ENCODE assay signal across 1 cellular context in the genomic region with DNA sequence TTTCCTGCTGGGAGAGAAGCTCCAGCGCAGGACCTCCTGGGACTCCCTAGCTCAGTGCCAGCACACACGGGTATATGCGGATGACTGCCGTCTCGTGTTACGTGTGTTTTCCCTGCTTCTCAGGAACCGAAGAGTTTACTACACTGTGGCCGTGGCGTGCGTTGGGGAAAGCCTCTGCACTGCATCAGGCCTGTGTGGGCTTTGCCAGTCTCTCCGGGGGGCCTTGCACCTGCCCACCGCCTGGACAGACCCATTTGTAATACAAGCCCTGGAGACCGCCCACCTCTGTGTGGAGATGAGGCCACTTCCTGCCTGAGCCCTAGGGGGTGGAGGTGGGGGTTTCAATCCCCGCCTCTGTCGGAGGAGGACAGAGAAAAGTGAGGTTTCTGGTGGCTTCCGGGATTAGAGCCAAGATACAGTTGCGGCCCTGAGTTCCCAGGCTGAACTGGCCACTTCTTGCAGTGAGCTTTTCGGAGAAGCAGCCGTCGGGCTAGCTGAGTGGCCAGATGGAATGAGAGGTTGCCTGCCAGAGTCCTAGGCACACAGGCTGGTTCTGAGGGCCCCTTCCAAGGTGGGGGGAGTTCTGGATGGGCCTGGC.
TF ChIP-seq lines count a peak whose summit lies in the region.

No MANE protein-coding gene starts in this region.

TF ChIP-seq in HEK293, 187 proteins besides CTCF, POLR2A, EP300 and RAD21 (continued from another document and continues in another):
- TF ChIP-seq, protein P1, sequence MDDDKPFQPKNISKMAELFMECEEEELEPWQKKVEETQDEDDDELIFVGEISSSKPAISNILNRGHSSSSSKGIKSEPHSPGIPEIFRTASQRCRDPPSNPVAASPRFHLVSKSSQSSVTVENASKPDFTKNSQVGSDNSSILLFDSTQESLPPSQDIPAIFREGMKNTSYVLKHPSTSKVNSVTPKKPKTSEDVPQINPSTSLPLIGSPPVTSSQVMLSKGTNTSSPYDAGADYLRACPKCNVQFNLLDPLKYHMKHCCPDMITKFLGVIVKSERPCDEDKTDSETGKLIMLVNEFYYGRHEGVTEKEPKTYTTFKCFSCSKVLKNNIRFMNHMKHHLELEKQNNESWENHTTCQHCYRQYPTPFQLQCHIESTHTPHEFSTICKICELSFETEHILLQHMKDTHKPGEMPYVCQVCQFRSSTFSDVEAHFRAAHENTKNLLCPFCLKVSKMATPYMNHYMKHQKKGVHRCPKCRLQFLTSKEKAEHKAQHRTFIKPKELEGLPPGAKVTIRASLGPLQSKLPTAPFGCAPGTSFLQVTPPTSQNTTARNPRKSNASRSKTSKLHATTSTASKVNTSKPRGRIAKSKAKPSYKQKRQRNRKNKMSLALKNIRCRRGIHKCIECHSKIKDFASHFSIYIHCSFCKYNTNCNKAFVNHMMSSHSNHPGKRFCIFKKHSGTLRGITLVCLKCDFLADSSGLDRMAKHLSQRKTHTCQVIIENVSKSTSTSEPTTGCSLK (tag by site-specific recombination; IDR thresholded peaks at IDR 0.05), result no peak
- TF ChIP-seq ZNF114 (tag by site-specific recombination; IDR thresholded peaks at IDR 0.05) (no peak), ZFHX2 (tag by site-specific recombination; conservative IDR thresholded peaks at IDR 0.05) (peak; percentile 97), ZNF274 (IDR thresholded peaks at IDR 0.05; ENCODE audit: low read length) (no peak), ZNF274 (tag by site-specific recombination; IDR thresholded peaks at IDR 0.05; ENCODE audit: borderline replicate concordance) (no peak), HOXA7 (CRISPR knock-in tag; IDR thresholded peaks at IDR 0.05; ENCODE audit: borderline replicate concordance) (no peak), ZNF23 (tag by site-specific recombination; IDR thresholded peaks at IDR 0.05; ENCODE audit: borderline replicate concordance) (no peak), ZNF132 (tag by site-specific recombination; IDR thresholded peaks at IDR 0.05; ENCODE audit: borderline replicate concordance) (no peak), ZXDB (tag by site-specific recombination; IDR thresholded peaks at IDR 0.05) (peak; percentile 78), ZNF629 (tag by site-specific recombination; IDR thresholded peaks at IDR 0.05) (peak; percentile 80), ZEB2 (tag by site-specific recombination; IDR thresholded peaks at IDR 0.05) (peak; percentile 91), ZNF121 (tag by site-specific recombination; IDR thresholded peaks at IDR 0.05) (no peak), ZNF600 (tag by site-specific recombination; IDR thresholded peaks at IDR 0.05) (peak; percentile 97), ZNF529 (tag by site-specific recombination; IDR thresholded peaks at IDR 0.05; ENCODE audit: insufficient replicate concordance) (no peak), ZNF239 (tag by site-specific recombination; IDR thresholded peaks at IDR 0.05) (no peak), ZNF37A (tag by site-specific recombination; IDR thresholded peaks at IDR 0.05) (no peak), ZNF501 (tag by site-specific recombination; IDR thresholded peaks at IDR 0.05) (no peak), ZNF768 (tag by site-specific recombination; IDR thresholded peaks at IDR 0.05) (no peak), ZBTB17 (tag by site-specific recombination; IDR thresholded peaks at IDR 0.05) (no peak), ZNF324 (tag by site-specific recombination; IDR thresholded peaks at IDR 0.05) (no peak), ZNF223 (tag by site-specific recombination; IDR thresholded peaks at IDR 0.05) (no peak), ZNF2 (tag by site-specific recombination; IDR thresholded peaks at IDR 0.05) (peak; percentile 35; the same call in 1 of the 2 replicates), ZBTB21 (tag by site-specific recombination; IDR thresholded peaks at IDR 0.05) (peak; percentile 61; the same call in 1 of the 2 replicates), MZF1 (tag by site-specific recombination; IDR thresholded peaks at IDR 0.05; ENCODE audit: borderline replicate concordance) (no peak), ZNF266 (tag by site-specific recombination; IDR thresholded peaks at IDR 0.05; ENCODE audit: low read depth) (no peak), ZNF514 (tag by site-specific recombination; IDR thresholded peaks at IDR 0.05) (no peak), ZNF366 (tag by site-specific recombination; conservative IDR thresholded peaks at IDR 0.05) (peak; percentile 43; the same call in 1 of the 2 replicates), OVOL3 (tag by site-specific recombination; IDR thresholded peaks at IDR 0.05) (no peak), ZBTB1 (tag by site-specific recombination; IDR thresholded peaks at IDR 0.05) (no peak), KLF9 (tag by site-specific recombination; IDR thresholded peaks at IDR 0.05; ENCODE audit: low read depth) (peak; percentile 51; the same call in 1 of the 2 replicates), TRIM28 (IDR thresholded peaks at IDR 0.05; ENCODE audit: borderline replicate concordance, low read length) (peak; percentile 93), ZNF146 (tag by site-specific recombination; IDR thresholded peaks at IDR 0.05) (no peak), ZNF174 (tag by site-specific recombination; IDR thresholded peaks at IDR 0.05) (no peak), ZNF302 (tag by site-specific recombination; IDR thresholded peaks at IDR 0.05; ENCODE audit: low read depth) (no peak), ZNF155 (tag by site-specific recombination; IDR thresholded peaks at IDR 0.05) (no peak), ZNF548 (tag by site-specific recombination; IDR thresholded peaks at IDR 0.05) (no peak), ZNF133 (tag by site-specific recombination; IDR thresholded peaks at IDR 0.05) (no peak), ZNF530 (tag by site-specific recombination; IDR thresholded peaks at IDR 0.05; ENCODE audit: low read depth) (no peak), ZNF654 (tag by site-specific recombination; IDR thresholded peaks at IDR 0.05; ENCODE audit: low read depth) (no peak)
- TF ChIP-seq, protein P2, sequence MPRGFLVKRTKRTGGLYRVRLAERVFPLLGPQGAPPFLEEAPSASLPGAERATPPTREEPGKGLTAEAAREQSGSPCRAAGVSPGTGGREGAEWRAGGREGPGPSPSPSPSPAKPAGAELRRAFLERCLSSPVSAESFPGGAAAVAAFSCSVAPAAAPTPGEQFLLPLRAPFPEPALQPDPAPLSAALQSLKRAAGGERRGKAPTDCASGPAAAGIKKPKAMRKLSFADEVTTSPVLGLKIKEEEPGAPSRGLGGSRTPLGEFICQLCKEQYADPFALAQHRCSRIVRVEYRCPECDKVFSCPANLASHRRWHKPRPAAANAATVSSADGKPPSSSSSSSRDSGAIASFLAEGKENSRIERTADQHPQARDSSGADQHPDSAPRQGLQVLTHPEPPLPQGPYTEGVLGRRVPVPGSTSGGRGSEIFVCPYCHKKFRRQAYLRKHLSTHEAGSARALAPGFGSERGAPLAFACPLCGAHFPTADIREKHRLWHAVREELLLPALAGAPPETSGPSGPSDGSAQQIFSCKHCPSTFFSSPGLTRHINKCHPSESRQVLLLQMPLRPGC (tag by site-specific recombination; IDR thresholded peaks at IDR 0.05), result no peak
- TF ChIP-seq, protein P3, sequence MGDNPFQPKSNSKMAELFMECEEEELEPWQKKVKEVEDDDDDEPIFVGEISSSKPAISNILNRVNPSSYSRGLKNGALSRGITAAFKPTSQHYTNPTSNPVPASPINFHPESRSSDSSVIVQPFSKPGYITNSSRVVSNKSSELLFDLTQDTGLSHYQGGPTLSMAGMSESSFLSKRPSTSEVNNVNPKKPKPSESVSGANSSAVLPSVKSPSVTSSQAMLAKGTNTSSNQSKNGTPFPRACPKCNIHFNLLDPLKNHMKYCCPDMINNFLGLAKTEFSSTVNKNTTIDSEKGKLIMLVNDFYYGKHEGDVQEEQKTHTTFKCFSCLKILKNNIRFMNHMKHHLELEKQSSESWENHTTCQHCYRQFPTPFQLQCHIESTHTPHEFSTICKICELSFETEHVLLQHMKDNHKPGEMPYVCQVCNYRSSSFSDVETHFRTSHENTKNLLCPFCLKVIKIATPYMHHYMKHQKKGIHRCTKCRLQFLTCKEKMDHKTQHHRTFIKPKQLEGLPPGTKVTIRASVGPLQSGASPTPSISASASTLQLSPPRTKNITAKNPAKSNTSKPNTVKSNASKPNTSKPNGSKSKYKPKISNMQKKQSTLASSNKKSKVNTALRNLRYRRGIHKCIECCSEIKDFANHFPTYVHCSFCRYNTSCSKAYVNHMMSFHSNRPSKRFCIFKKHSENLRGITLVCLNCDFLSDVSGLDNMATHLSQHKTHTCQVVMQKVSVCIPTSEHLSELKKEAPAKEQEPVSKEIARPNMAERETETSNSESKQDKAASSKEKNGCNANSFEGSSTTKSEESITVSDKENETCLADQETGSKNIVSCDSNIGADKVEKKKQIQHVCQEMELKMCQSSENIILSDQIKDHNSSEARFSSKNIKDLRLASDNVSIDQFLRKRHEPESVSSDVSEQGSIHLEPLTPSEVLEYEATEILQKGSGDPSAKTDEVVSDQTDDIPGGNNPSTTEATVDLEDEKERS (tag by site-specific recombination; IDR thresholded peaks at IDR 0.05), result no peak
- TF ChIP-seq, protein P4, sequence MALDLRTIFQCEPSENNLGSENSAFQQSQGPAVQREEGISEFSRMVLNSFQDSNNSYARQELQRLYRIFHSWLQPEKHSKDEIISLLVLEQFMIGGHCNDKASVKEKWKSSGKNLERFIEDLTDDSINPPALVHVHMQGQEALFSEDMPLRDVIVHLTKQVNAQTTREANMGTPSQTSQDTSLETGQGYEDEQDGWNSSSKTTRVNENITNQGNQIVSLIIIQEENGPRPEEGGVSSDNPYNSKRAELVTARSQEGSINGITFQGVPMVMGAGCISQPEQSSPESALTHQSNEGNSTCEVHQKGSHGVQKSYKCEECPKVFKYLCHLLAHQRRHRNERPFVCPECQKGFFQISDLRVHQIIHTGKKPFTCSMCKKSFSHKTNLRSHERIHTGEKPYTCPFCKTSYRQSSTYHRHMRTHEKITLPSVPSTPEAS (tag by site-specific recombination; IDR thresholded peaks at IDR 0.05), result no peak
- TF ChIP-seq, protein P5, sequence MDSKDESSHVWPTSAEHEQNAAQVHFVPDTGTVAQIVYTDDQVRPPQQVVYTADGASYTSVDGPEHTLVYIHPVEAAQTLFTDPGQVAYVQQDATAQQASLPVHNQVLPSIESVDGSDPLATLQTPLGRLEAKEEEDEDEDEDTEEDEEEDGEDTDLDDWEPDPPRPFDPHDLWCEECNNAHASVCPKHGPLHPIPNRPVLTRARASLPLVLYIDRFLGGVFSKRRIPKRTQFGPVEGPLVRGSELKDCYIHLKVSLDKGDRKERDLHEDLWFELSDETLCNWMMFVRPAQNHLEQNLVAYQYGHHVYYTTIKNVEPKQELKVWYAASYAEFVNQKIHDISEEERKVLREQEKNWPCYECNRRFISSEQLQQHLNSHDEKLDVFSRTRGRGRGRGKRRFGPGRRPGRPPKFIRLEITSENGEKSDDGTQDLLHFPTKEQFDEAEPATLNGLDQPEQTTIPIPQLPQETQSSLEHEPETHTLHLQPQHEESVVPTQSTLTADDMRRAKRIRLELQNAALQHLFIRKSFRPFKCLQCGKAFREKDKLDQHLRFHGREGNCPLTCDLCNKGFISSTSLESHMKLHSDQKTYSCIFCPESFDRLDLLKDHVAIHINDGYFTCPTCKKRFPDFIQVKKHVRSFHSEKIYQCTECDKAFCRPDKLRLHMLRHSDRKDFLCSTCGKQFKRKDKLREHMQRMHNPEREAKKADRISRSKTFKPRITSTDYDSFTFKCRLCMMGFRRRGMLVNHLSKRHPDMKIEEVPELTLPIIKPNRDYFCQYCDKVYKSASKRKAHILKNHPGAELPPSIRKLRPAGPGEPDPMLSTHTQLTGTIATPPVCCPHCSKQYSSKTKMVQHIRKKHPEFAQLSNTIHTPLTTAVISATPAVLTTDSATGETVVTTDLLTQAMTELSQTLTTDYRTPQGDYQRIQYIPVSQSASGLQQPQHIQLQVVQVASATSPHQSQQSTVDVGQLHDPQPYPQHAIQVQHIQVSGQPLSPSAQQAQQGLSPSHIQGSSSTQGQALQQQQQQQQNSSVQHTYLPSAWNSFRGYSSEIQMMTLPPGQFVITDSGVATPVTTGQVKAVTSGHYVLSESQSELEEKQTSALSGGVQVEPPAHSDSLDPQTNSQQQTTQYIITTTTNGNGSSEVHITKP (tag by site-specific recombination; IDR thresholded peaks at IDR 0.05), result no peak
- TF ChIP-seq, protein P6, sequence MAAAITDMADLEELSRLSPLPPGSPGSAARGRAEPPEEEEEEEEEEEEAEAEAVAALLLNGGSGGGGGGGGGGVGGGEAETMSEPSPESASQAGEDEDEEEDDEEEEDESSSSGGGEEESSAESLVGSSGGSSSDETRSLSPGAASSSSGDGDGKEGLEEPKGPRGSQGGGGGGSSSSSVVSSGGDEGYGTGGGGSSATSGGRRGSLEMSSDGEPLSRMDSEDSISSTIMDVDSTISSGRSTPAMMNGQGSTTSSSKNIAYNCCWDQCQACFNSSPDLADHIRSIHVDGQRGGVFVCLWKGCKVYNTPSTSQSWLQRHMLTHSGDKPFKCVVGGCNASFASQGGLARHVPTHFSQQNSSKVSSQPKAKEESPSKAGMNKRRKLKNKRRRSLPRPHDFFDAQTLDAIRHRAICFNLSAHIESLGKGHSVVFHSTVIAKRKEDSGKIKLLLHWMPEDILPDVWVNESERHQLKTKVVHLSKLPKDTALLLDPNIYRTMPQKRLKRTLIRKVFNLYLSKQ (tag by site-specific recombination; IDR thresholded peaks at IDR 0.05; ENCODE audit: borderline replicate concordance), result no peak
- TF ChIP-seq, protein P7, sequence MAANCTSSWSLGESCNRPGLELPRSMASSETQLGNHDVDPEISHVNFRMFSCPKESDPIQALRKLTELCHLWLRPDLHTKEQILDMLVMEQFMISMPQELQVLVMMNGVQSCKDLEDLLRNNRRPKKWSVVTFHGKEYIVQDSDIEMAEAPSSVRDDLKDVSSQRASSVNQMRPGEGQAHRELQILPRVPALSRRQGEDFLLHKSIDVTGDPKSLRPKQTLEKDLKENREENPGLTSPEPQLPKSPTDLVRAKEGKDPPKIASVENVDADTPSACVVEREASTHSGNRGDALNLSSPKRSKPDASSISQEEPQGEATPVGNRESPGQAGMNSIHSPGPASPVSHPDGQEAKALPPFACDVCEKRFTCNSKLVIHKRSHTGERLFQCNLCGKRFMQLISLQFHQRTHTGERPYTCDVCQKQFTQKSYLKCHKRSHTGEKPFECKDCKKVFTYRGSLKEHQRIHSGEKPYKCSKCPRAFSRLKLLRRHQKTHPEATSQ (tag by site-specific recombination; IDR thresholded peaks at IDR 0.05), result no peak
- TF ChIP-seq, protein P8, sequence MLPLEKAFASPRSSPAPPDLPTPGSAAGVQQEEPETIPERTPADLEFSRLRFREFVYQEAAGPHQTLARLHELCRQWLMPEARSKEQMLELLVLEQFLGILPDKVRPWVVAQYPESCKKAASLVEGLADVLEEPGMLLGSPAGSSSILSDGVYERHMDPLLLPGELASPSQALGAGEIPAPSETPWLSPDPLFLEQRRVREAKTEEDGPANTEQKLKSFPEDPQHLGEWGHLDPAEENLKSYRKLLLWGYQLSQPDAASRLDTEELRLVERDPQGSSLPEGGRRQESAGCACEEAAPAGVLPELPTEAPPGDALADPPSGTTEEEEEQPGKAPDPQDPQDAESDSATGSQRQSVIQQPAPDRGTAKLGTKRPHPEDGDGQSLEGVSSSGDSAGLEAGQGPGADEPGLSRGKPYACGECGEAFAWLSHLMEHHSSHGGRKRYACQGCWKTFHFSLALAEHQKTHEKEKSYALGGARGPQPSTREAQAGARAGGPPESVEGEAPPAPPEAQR (tag by site-specific recombination; IDR thresholded peaks at IDR 0.05), result no peak
- TF ChIP-seq, protein P9, sequence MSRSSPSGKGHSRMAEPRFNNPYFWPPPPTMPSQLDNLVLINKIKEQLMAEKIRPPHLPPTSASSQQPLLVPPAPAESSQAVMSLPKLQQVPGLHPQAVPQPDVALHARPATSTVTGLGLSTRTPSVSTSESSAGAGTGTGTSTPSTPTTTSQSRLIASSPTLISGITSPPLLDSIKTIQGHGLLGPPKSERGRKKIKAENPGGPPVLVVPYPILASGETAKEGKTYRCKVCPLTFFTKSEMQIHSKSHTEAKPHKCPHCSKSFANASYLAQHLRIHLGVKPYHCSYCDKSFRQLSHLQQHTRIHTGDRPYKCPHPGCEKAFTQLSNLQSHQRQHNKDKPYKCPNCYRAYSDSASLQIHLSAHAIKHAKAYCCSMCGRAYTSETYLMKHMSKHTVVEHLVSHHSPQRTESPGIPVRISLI (tag by site-specific recombination; IDR thresholded peaks at IDR 0.05), result no peak
